Comparison of ENCODE assay signal across 24 cellular contexts in genomic region chr10:70292016-70292415, GRCh38. TPM values are rescaled to one million over a fixed set of nuclear protein-coding genes. Genes with fewer than 3 reads are reported as not detected.
"Had no signal": no experiment of that assay in that cellular context is flagged by ENCODE, and none has a peak within 500 bp of the region (broad histone marks: within the 10 kb centered on the region; RNA-seq: fewer than 3 reads in every experiment).

No MANE protein-coding gene starts in this region.

- H3K27me3 ChIP-seq: breast epithelium, ovary, testis, transverse colon had no signal

- H3K27ac Mint-ChIP-seq: activated naive CD4-positive, alpha-beta T cell treated with anti-CD3 and anti-CD28 coated beads for 36 hours; activated naive CD8-positive, alpha-beta T cell treated with anti-CD3 and anti-CD28 coated beads, Interleukin-2, amount 10 ng/mL, durations not matched to agents 7 days and 5 days; activated T-cell treated with anti-CD3 and anti-CD28 coated beads, Interleukin-2, amount 50 U/mL, for 72 hours; endodermal cell; natural killer cell had no signal

- ATAC-seq: activated T-cell treated with anti-CD3 and anti-CD28 coated beads, Interleukin-2, amount 50 U/mL, for 72 hours; natural killer cell had no signal

- H3K36me3 ChIP-seq: breast epithelium, esophagus muscularis mucosa, ovary, prostate gland, transverse colon had no signal

- H3K4me1 ChIP-seq: breast epithelium, prostate gland had no signal

- H3K9me3 ChIP-seq: breast epithelium, esophagus muscularis mucosa, ovary, prostate gland, testis, transverse colon had no signal

- H3K27ac ChIP-seq: esophagus muscularis mucosa, ovary, prostate gland, testis, transverse colon, VCaP had no signal

- H3K4me3 ChIP-seq: breast epithelium, esophagus muscularis mucosa, ovary, prostate gland, testis, transverse colon had no signal

- H3K9me3 Mint-ChIP-seq: activated naive CD4-positive, alpha-beta T cell treated with anti-CD3 and anti-CD28 coated beads for 36 hours; activated naive CD8-positive, alpha-beta T cell treated with anti-CD3 and anti-CD28 coated beads, Interleukin-2, amount 10 ng/mL, durations not matched to agents 7 days and 5 days; activated T-cell treated with anti-CD3 and anti-CD28 coated beads, Interleukin-2, amount 50 U/mL, for 72 hours; endodermal cell; natural killer cell had no signal

- DNase-seq: activated CD4-positive, alpha-beta T cell treated with anti-CD3 and anti-CD28 coated beads for 4 hours; activated CD4-positive, alpha-beta T cell treated with anti-CD3 and anti-CD28 coated beads, Interleukin-2, amount 50 U/mL, for 4 hours; activated naive CD4-positive, alpha-beta T cell treated with anti-CD3 and anti-CD28 coated beads for 36 hours; activated naive CD8-positive, alpha-beta T cell treated with anti-CD3 and anti-CD28 coated beads, Interleukin-2, amount 10 ng/mL, durations not matched to agents 7 days and 5 days; activated T-cell treated with anti-CD3 and anti-CD28 coated beads for 4 hours; activated T-cell treated with anti-CD3 and anti-CD28 coated beads, Interleukin-2, amount 50 U/mL, for 72 hours; amniotic stem cell; central memory CD4-positive, alpha-beta T cell; endodermal cell; foreskin melanocyte; glutamatergic neuron; islet precursor cell; natural killer cell; stimulated activated CD4-positive, alpha-beta T cell treated with anti-CD3 and anti-CD28 coated beads, Interleukin-15, amount 100 ng/mL, for 24 hours; stimulated activated CD4-positive, alpha-beta T cell treated with anti-CD3 and anti-CD28 coated beads, Interleukin-2, amount 100 ng/mL, for 24 hours; stimulated activated naive CD4-positive, alpha-beta T cell treated with Interleukin-2 at 50 U/mL for 16 hours; testis; transverse colon had no signal

- H3K4me3 Mint-ChIP-seq: activated naive CD4-positive, alpha-beta T cell treated with anti-CD3 and anti-CD28 coated beads for 36 hours; activated naive CD8-positive, alpha-beta T cell treated with anti-CD3 and anti-CD28 coated beads, Interleukin-2, amount 10 ng/mL, durations not matched to agents 7 days and 5 days; activated T-cell treated with anti-CD3 and anti-CD28 coated beads, Interleukin-2, amount 50 U/mL, for 72 hours; endodermal cell; natural killer cell had no signal

RNA-seq across cellular contexts. Expression of gene NPFFR1, which starts 8.2 kb away (rescaled TPM):
- total RNA-seq: activated naive CD4-positive, alpha-beta T cell treated with anti-CD3 and anti-CD28 coated beads for 36 hours; esophagus muscularis mucosa; T-helper 1 cell treated with Interleukin-12 subunit alpha and Interleukin-12 subunit beta and Interleukin-4 antibody, amounts not matched to agents 30 ng/mL and 1 ng/mL, for 36 hours had no signal
